Comparison of ENCODE assay signal across 2 cellular contexts in genomic region chr14:68810173-68811153, GRCh38.
TF ChIP-seq lines count a peak whose summit lies in the region.

No MANE protein-coding gene starts in this region.

TF ChIP-seq in SK-N-SH, 30 proteins besides CTCF, POLR2A, EP300 and RAD21 (continued from another document):
- TF ChIP-seq, protein P1, sequence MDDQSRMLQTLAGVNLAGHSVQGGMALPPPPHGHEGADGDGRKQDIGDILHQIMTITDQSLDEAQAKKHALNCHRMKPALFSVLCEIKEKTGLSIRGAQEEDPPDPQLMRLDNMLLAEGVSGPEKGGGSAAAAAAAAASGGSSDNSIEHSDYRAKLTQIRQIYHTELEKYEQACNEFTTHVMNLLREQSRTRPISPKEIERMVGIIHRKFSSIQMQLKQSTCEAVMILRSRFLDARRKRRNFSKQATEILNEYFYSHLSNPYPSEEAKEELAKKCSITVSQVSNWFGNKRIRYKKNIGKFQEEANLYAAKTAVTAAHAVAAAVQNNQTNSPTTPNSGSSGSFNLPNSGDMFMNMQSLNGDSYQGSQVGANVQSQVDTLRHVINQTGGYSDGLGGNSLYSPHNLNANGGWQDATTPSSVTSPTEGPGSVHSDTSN (IDR thresholded peaks at IDR 0.05): no peak
- TF ChIP-seq RCOR1 (IDR thresholded peaks at IDR 0.05; ENCODE audit: low read length) (no peak), RXRA (IDR thresholded peaks at IDR 0.05; ENCODE audit: borderline replicate concordance, low read depth) (no peak), MXI1 (IDR thresholded peaks at IDR 0.05; ENCODE audit: low read depth, low read length) (no peak), USF1 (IDR thresholded peaks at IDR 0.05; ENCODE audit: borderline replicate concordance, low read depth) (no peak), EZH2phosphoT487 (IDR thresholded peaks at IDR 0.05; ENCODE audit: borderline replicate concordance, low read depth) (no peak), RFX5 (IDR thresholded peaks at IDR 0.05; ENCODE audit: low read length) (no peak), ELF1 (IDR thresholded peaks at IDR 0.05) (no peak), SIN3A (IDR thresholded peaks at IDR 0.05; ENCODE audit: borderline replicate concordance, low read depth, low read length) (no peak), GABPA (IDR thresholded peaks at IDR 0.05; ENCODE audit: low read depth) (no peak), TCF12 (IDR thresholded peaks at IDR 0.05) (no peak), MEF2A (IDR thresholded peaks at IDR 0.05; ENCODE audit: borderline replicate concordance, low read depth) (no peak)
- TF ChIP-seq, protein P2, sequence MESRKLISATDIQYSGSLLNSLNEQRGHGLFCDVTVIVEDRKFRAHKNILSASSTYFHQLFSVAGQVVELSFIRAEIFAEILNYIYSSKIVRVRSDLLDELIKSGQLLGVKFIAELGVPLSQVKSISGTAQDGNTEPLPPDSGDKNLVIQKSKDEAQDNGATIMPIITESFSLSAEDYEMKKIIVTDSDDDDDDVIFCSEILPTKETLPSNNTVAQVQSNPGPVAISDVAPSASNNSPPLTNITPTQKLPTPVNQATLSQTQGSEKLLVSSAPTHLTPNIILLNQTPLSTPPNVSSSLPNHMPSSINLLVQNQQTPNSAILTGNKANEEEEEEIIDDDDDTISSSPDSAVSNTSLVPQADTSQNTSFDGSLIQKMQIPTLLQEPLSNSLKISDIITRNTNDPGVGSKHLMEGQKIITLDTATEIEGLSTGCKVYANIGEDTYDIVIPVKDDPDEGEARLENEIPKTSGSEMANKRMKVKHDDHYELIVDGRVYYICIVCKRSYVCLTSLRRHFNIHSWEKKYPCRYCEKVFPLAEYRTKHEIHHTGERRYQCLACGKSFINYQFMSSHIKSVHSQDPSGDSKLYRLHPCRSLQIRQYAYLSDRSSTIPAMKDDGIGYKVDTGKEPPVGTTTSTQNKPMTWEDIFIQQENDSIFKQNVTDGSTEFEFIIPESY (IDR thresholded peaks at IDR 0.05; ENCODE audit: borderline replicate concordance, low read depth): no peak

TF ChIP-seq in SK-N-SH treated with all-trans-retinoic acid at 6 μM for 48 hours, 23 proteins besides CTCF, POLR2A, EP300 and RAD21 (continued from another document):
- TF ChIP-seq, protein P3, sequence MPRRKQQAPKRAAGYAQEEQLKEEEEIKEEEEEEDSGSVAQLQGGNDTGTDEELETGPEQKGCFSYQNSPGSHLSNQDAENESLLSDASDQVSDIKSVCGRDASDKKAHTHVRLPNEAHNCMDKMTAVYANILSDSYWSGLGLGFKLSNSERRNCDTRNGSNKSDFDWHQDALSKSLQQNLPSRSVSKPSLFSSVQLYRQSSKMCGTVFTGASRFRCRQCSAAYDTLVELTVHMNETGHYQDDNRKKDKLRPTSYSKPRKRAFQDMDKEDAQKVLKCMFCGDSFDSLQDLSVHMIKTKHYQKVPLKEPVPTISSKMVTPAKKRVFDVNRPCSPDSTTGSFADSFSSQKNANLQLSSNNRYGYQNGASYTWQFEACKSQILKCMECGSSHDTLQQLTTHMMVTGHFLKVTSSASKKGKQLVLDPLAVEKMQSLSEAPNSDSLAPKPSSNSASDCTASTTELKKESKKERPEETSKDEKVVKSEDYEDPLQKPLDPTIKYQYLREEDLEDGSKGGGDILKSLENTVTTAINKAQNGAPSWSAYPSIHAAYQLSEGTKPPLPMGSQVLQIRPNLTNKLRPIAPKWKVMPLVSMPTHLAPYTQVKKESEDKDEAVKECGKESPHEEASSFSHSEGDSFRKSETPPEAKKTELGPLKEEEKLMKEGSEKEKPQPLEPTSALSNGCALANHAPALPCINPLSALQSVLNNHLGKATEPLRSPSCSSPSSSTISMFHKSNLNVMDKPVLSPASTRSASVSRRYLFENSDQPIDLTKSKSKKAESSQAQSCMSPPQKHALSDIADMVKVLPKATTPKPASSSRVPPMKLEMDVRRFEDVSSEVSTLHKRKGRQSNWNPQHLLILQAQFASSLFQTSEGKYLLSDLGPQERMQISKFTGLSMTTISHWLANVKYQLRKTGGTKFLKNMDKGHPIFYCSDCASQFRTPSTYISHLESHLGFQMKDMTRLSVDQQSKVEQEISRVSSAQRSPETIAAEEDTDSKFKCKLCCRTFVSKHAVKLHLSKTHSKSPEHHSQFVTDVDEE (CRISPR knock-in tag; IDR thresholded peaks at IDR 0.05): no peak
- no peak for TF ChIP-seq ARNTL (CRISPR knock-in tag; IDR thresholded peaks at IDR 0.05; ENCODE audit: borderline replicate concordance, low read depth)
- TF ChIP-seq CSDC2 (CRISPR knock-in tag; IDR thresholded peaks at IDR 0.05): no peak
- no peak for TF ChIP-seq CREB5 (CRISPR knock-in tag; IDR thresholded peaks at IDR 0.05; ENCODE audit: low read depth)
- TF ChIP-seq GLIS3 (CRISPR knock-in tag; IDR thresholded peaks at IDR 0.05): no peak
